ENCODE assay signal across 14 cellular contexts in the genomic region with DNA sequence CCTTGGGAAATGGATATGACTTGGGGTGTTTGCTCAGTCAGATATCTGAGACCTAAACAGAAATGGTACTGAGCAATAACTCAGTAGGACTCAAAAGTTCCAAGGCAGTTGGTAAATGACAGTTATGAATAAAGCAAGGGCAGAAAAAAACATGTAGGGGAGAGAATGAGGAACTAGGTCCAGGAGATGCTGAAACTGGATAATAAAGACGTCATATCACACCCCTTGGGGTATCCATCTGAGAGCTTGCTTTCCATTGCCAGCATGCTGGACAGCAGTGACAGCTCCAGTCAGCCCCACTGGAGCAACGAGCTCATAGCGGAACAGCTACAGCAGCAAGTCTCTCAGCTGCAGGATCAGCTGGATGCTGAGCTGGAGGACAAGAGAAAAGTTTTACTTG. TPM values are rescaled to one million over a fixed set of nuclear protein-coding genes. Genes with fewer than 3 reads are reported as not detected.
A peak's percentile ranks its signal among the peaks of the same experiment; 100 is the strongest.
DNase-seq lines count a peak whose midpoint lies in the region; ATAC-seq and TF ChIP-seq lines count a peak whose summit lies in the region.
"Had no signal": no experiment of that assay in that cellular context is flagged by ENCODE, and none has a peak within 500 bp of the region (broad histone marks: within the 10 kb centered on the region; RNA-seq: fewer than 3 reads in every experiment).

No MANE protein-coding gene starts in this region.

- H3K27me3 ChIP-seq in neutrophil (no peaks in the 10 kb centered on the region), PC-3 (ENCODE audit: low read length) (peaks cover 16% of the 10 kb centered on the region)
- H3K27me3 ChIP-seq: ascending aorta, ovary had no signal

- no peak overlapping the region for H3K4me3 ChIP-seq in neutrophil (ENCODE audit: low read depth in 1 of 2, low read length in 1 of 2)
- no peak overlapping the region for H3K4me3 ChIP-seq in PC-3 (ENCODE audit: low read length)
- H3K4me3 ChIP-seq: ascending aorta, ovary had no signal

- H3K9me3 ChIP-seq in neutrophil (no peaks in the 10 kb centered on the region), PC-3 (ENCODE audit: low read length) (no peaks in the 10 kb centered on the region)
- H3K9me3 ChIP-seq: ascending aorta, ovary had no signal

- POLR2A ChIA-PET in PC-3 (lab: Charles Lee; ENCODE audit: unreplicated experiment), result no interaction called here

- ATAC-seq in GM18511 (IDR thresholded peaks at IDR 0.05; ENCODE audit: unreplicated experiment) (peak; percentile 63), PC-3 (no peak)

- H3K9me2 ChIP-seq in PC-3 (replicated peaks; ENCODE audit: low read length), result no peaks in the 10 kb centered on the region

- peaks cover 9 to 17% (median 12%) of the 10 kb centered on the region in 3 donors for H3K4me1 Mint-ChIP-seq in IgD-negative memory B cell

- H2AFZ ChIP-seq in PC-3 (ENCODE audit: low read length), result no peak overlapping the region

- no peaks in the 10 kb centered on the region for H3K27me3 Mint-ChIP-seq in IgD-negative memory B cell

- no TSS peak for BruUV-seq in PC-3 (replicated peaks; lab: Mats Ljungman, UMichigan)

- intact Hi-C loops in PC-3 (cut with micrococcal nuclease), result no loop called here

- DNase-seq in SIG-M5 treated with dmso at 0.1 percent for 504 hours (lab: John Stamatoyannopoulos, UW; ENCODE audit: unreplicated experiment) (peak; percentile 73), T1000 (lab: John Stamatoyannopoulos, UW) (no peak), PC-3 (no peak), AG08395 (ENCODE audit: low spot score) (no peak)
- no peak for DNase-seq in activated CD4-positive, alpha-beta T cell treated with anti-CD3 and anti-CD28 coated beads, Interleukin-2, amount 50 U/mL, for 1 hour
- DNase-seq: activated CD4-positive, alpha-beta memory T cell treated with anti-CD3 and anti-CD28 coated beads for 36 hours; CD4-positive, alpha-beta T cell; NCI-H2107; ovary had no signal

- no peaks in the 10 kb centered on the region for H3K9me3 Mint-ChIP-seq in IgD-negative memory B cell
- H3K9me3 Mint-ChIP-seq: activated CD4-positive, alpha-beta memory T cell treated with anti-CD3 and anti-CD28 coated beads for 36 hours; CD4-positive, alpha-beta T cell; T-helper 1 cell treated with Interleukin-12 subunit alpha and Interleukin-12 subunit beta and Interleukin-4 antibody, amounts not matched to agents 30 μg/mL and 1 μg/mL, for 36 hours had no signal

- peak overlapping the region in 2 of 4 donors; percentile 41 for H3K4me3 Mint-ChIP-seq in IgD-negative memory B cell
- H3K4me3 Mint-ChIP-seq: activated CD4-positive, alpha-beta memory T cell treated with anti-CD3 and anti-CD28 coated beads for 36 hours; CD4-positive, alpha-beta T cell; T-helper 1 cell treated with Interleukin-12 subunit alpha and Interleukin-12 subunit beta and Interleukin-4 antibody, amounts not matched to agents 30 μg/mL and 1 μg/mL, for 36 hours had no signal

- no peaks in the 10 kb centered on the region for H3K36me3 Mint-ChIP-seq in IgD-negative memory B cell
- H3K36me3 Mint-ChIP-seq: activated CD4-positive, alpha-beta memory T cell treated with anti-CD3 and anti-CD28 coated beads for 36 hours had no signal

- H3K36me3 ChIP-seq in neutrophil (no peaks in the 10 kb centered on the region), PC-3 (ENCODE audit: low read depth, low read length) (no peaks in the 10 kb centered on the region)
- H3K36me3 ChIP-seq: ascending aorta, ovary had no signal

- CTCF ChIA-PET in PC-3 (lab: Charles Lee), result no interaction called here

- no peak overlapping the region for H3K9ac ChIP-seq in PC-3 (ENCODE audit: low read length)

- H3K79me2 ChIP-seq in PC-3 (ENCODE audit: low read length), result no peaks in the 10 kb centered on the region

- TF ChIP-seq CTCF in neutrophil (IDR thresholded peaks at IDR 0.05), result no peak
- TF ChIP-seq CTCF in PC-3 (conservative IDR thresholded peaks at IDR 0.05; ENCODE audit: low read depth, low read length), result no peak

- H3F3A ChIP-seq in PC-3 (ENCODE audit: low read length, unreplicated experiment), result no peaks in the 10 kb centered on the region

- H3K27ac ChIP-seq in neutrophil, result peak overlapping the region; percentile 89
- H3K27ac ChIP-seq in PC-3 (ENCODE audit: low read length), result no peak overlapping the region
- H3K27ac ChIP-seq: ascending aorta, ovary had no signal

- H3K4me1 ChIP-seq in neutrophil (ENCODE audit: control insufficient read depth in 1 of 2, insufficient read depth in 1 of 2, low read depth in 1 of 2, low read length in 1 of 2) (peaks cover 65 to 75% of the 10 kb centered on the region in 2 experiments), PC-3 (ENCODE audit: insufficient read depth, low read length) (no peaks in the 10 kb centered on the region)
- H3K4me1 ChIP-seq: ascending aorta had no signal

- no peak overlapping the region for H3K4me2 ChIP-seq in PC-3 (ENCODE audit: low read length)

- peak overlapping the region; percentile 16 to 69 (median 33) for H3K27ac Mint-ChIP-seq in IgD-negative memory B cell
- H3K27ac Mint-ChIP-seq: activated CD4-positive, alpha-beta memory T cell treated with anti-CD3 and anti-CD28 coated beads for 36 hours; CD4-positive, alpha-beta T cell; T-helper 1 cell treated with Interleukin-12 subunit alpha and Interleukin-12 subunit beta and Interleukin-4 antibody, amounts not matched to agents 30 μg/mL and 1 μg/mL, for 36 hours had no signal

- H4K20me1 ChIP-seq in PC-3 (ENCODE audit: low read length), result no peaks in the 10 kb centered on the region

RNA-seq across cellular contexts. Expression of a gene that starts 37.5 kb away (rescaled TPM):
- polyA plus RNA-seq in IgD-negative memory B cell, result 0.14 TPM
- 0.33 TPM in 1 of 2 replicates, not detected in the other for total RNA-seq in PC-3 (2014; rRNA removed)
- total RNA-seq: ascending aorta; CD4-positive, alpha-beta T cell had no signal

RNA-seq across cellular contexts. Expression of a gene that starts 48.2 kb away (rescaled TPM):
- polyA plus RNA-seq in IgD-negative memory B cell, result 741 TPM
- 682 and 772 TPM in 2 replicates for total RNA-seq in PC-3 (2014; rRNA removed)
